Comparison of ENCODE assay signal across 18 cellular contexts in genomic region chr11:128559496-128560103, GRCh38. TPM values are rescaled to one million over a fixed set of nuclear protein-coding genes. Genes with fewer than 3 reads are reported as not detected.
DNase-seq lines count a peak whose midpoint lies in the region; ATAC-seq and TF ChIP-seq lines count a peak whose summit lies in the region.
"Had no signal": no experiment of that assay in that cellular context is flagged by ENCODE, and none has a peak within 500 bp of the region (broad histone marks: within the 10 kb centered on the region; RNA-seq: fewer than 3 reads in every experiment).

No MANE protein-coding gene starts in this region.

- TF ChIP-seq CTCF in fibroblast of the aortic adventitia (IDR thresholded peaks at IDR 0.05; ENCODE audit: insufficient read depth, low read length) = no peak

- no peak overlapping the region for H3K4me3 ChIP-seq in fibroblast of the aortic adventitia (ENCODE audit: low read depth, low read length)
- H3K4me3 ChIP-seq: body of pancreas, SJCRH30 had no signal

- peak; percentile 19 for DNase-seq in activated naive CD4-positive, alpha-beta T cell treated with Interleukin-2 at 50 U/mL for 16 hours
- DNase-seq in activated naive CD4-positive, alpha-beta T cell treated with anti-CD3 and anti-CD28 coated beads, Interleukin-2, amount 50 U/mL, for 16 hours = no peak
- DNase-seq in fibroblast of the aortic adventitia (ENCODE audit: low read depth) = peak; percentile 11
- DNase-seq in NCI-H446 treated with DMSO at 0.1 percent for 48 hours (lab: John Stamatoyannopoulos, UW) = no peak
- no peak for DNase-seq in GDM1 (lab: John Stamatoyannopoulos, UW)
- no peak for DNase-seq in occipital lobe (lab: John Stamatoyannopoulos, UW)
- DNase-seq: activated CD4-positive, alpha-beta T cell treated with anti-CD3 and anti-CD28 coated beads, Interleukin-2, amount 50 U/mL, for 1 hour; activated effector memory CD4-positive, alpha-beta T cell treated with Interleukin-2 at 50 U/mL for 16 hours; body of pancreas; erythroblast; HCEC 1CT; Kasumi-1; NCI-H1436 treated with DMSO at 0.1 percent for 48 hours; NCI-H345; SJCRH30; stimulated activated CD4-positive, alpha-beta T cell treated with anti-CD3 and anti-CD28 coated beads, Interleukin-15, amount 100 ng/mL, for 24 hours had no signal

- ATAC-seq in GM21381 (IDR thresholded peaks at IDR 0.05; ENCODE audit: unreplicated experiment) = peak; percentile 55
- peak; percentile 42 for ATAC-seq in HG03378 (IDR thresholded peaks at IDR 0.05; ENCODE audit: unreplicated experiment)
- ATAC-seq: body of pancreas had no signal

RNA-seq across cellular contexts. Expression of gene ETS1, which starts 27.8 kb away (rescaled TPM):
- total RNA-seq in fibroblast of the aortic adventitia (ENCODE audit: low replicate concordance) (35.5 and 35.7 TPM in 2 replicates), occipital lobe (14.0 TPM)

Comparison
In these comparisons a context has a peak if more than half of its experiments do, and no peak if none do; other contexts are left out.
1. DNase-seq: peak in activated naive CD4-positive, alpha-beta T cell treated with Interleukin-2 at 50 U/mL for 16 hours (single experiment) and fibroblast of the aortic adventitia (single experiment); none in activated naive CD4-positive, alpha-beta T cell treated with anti-CD3 and anti-CD28 coated beads, Interleukin-2, amount 50 U/mL, for 16 hours (single experiment), NCI-H446 treated with DMSO at 0.1 percent for 48 hours (single experiment), GDM1 (single experiment) and occipital lobe (single experiment).